In the genomic region with DNA sequence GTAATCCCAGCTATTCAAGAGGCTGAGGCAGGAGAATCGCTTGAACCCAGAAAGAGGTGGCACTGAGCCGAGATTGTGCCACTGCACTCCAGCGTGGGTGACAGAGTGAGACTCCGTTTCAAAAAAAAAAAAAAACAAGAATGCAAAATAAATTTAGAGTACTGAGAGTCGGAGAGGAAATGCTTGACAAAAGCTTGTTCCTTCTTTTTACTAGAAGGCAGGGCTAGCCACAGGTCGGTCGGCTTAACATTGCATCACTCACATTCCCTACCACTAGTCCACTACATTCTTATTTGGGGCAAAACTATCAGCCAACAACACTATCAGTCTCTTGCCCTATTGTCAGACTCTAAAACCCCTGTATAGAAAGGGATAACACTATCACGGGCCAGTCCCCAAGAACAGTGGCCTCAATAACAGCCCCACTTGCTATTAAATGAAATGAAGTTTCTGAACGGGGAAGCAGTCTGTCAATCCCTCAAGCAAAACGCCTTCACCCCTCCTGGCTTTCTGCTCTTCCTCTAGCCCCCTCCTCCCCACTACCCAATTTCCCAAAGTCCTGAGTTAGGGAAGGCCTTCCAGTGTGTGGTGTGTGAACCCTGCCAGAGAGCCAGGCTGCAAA, we compare ENCODE assay signal across 8 cellular contexts. TPM values are rescaled to one million over a fixed set of nuclear protein-coding genes. Genes with fewer than 3 reads are reported as not detected.
A peak's percentile ranks its signal among the peaks of the same experiment; 100 is the strongest.
DNase-seq lines count a peak whose midpoint lies in the region; ATAC-seq, FAIRE-seq and TF ChIP-seq lines count a peak whose summit lies in the region.

No MANE protein-coding gene starts in this region.

- no peaks in the 10 kb centered on the region for H3K9me3 ChIP-seq in A549
- no peaks in the 10 kb centered on the region for H3K9me3 ChIP-seq in gastroesophageal sphincter

- DNase-seq in A549 (ENCODE audit: low read depth in 1 of 2, low spot score in 1 of 2) = no peak
- DNase-seq in H7 = no peak
- no peak for DNase-seq in NCI-H1436 treated with DMSO at 0.1 percent for 48 hours (lab: John Stamatoyannopoulos, UW)
- DNase-seq in NCI-H748 treated with DMSO at 0.1 percent for 48 hours (lab: John Stamatoyannopoulos, UW) = no peak

- TF ChIP-seq RAD21 in A549 (conservative IDR thresholded peaks at IDR 0.05 in 1 of 2, IDR thresholded peaks at IDR 0.05 in 1 of 2) = no peak

- POLR2A ChIA-PET in A549 (lab: Yijun Ruan, JAX) = interaction anchor here (1.0 to 2.3 kb wide), 7 partner anchors 10 to 103 kb away, joined by 4 to 34 read pairs (median 10); a partner anchor contains a TSS

- peak overlapping the region; percentile 94 for H3K4me2 ChIP-seq in A549

- H3K27ac ChIP-seq in A549 (peak overlapping the region; percentile 91 to 94), gastroesophageal sphincter (peak overlapping the region; percentile 93 to 99 (median 97)), rectal smooth muscle tissue (ENCODE audit: low read depth, low read length) (peak overlapping the region; percentile 98)

- TF ChIP-seq CTCF in A549 (IDR thresholded peaks at IDR 0.05) (no peak), WI38 (IDR thresholded peaks at IDR 0.05; ENCODE audit: low read depth, low read length) (no peak), gastroesophageal sphincter (IDR thresholded peaks at IDR 0.05) (no peak)

- TF ChIP-seq EP300 in A549 (IDR thresholded peaks at IDR 0.05) (no peak), gastroesophageal sphincter (IDR thresholded peaks at IDR 0.05) (no peak)

- peaks cover 4% of the 10 kb centered on the region for H3K36me3 ChIP-seq in H7 (replicated peaks; ENCODE audit: control insufficient read depth, insufficient read depth, low read length)
- H3K36me3 ChIP-seq in gastroesophageal sphincter = peaks cover 0 to 20% of the 10 kb centered on the region in 2 donors
- no peaks in the 10 kb centered on the region for H3K36me3 ChIP-seq in rectal smooth muscle tissue (ENCODE audit: control insufficient read depth, insufficient read depth, low read length)

- 55% methylated on average over 10 of the region's 10 CpGs for WGBS in A549 (ENCODE audit: missing lambda C conversion rate)
- 4 to 6% methylated on average over 6 to 8 of the region's 10 CpGs for WGBS in gastroesophageal sphincter (ENCODE audit: low coverage in 1 of 2), 2 donors

- H3K4me1 ChIP-seq in A549 (peaks cover 26% of the 10 kb centered on the region), gastroesophageal sphincter (peaks cover 0 to 82% (median 27%) of the 10 kb centered on the region in 3 donors), rectal smooth muscle tissue (ENCODE audit: control insufficient read depth, insufficient read depth, low read length) (peaks cover 20% of the 10 kb centered on the region)

- H3K9ac ChIP-seq in rectal smooth muscle tissue (ENCODE audit: low read length) = peak overlapping the region; percentile 68

- CTCF ChIA-PET in A549 (lab: Yijun Ruan, JAX) = interaction anchor here (0.6 to 4.2 kb wide), 17 partner anchors 9 to 416 kb away, joined by 3 to 67 read pairs (median 5); a partner anchor contains a TSS

- no peaks in the 10 kb centered on the region for H3K27me3 ChIP-seq in H7 (ENCODE audit: control insufficient read depth, insufficient read depth, low read length)
- H3K27me3 ChIP-seq in gastroesophageal sphincter = no peaks in the 10 kb centered on the region
- no peaks in the 10 kb centered on the region for H3K27me3 ChIP-seq in rectal smooth muscle tissue (ENCODE audit: control insufficient read depth, insufficient read depth, low read length)

- H3K4me3 ChIP-seq in A549 = peak overlapping the region; percentile 71
- H3K4me3 ChIP-seq in H7 (ENCODE audit: insufficient read depth, low read depth, low read length) = peak overlapping the region; percentile 88
- H3K4me3 ChIP-seq in WI38 (ENCODE audit: low read depth, low read length) = peak overlapping the region; percentile 92
- peak overlapping the region; percentile 77 to 93 for H3K4me3 ChIP-seq in gastroesophageal sphincter
- peak overlapping the region; percentile 88 for H3K4me3 ChIP-seq in rectal smooth muscle tissue (ENCODE audit: low read length)

- no peak for TF ChIP-seq POLR2A in A549 (IDR thresholded peaks at IDR 0.05; ENCODE audit: low read length)
- no peak for TF ChIP-seq POLR2A in gastroesophageal sphincter (IDR thresholded peaks at IDR 0.05)

- FAIRE-seq in A549 (lab: Jason Lieb, UNC) = no peak

- ATAC-seq in A549 (no peak), gastroesophageal sphincter (no peak), GM21423 (IDR thresholded peaks at IDR 0.05; ENCODE audit: unreplicated experiment) (no peak)

TF ChIP-seq in A549, 52 proteins besides CTCF, POLR2A, EP300 and RAD21:
- TF ChIP-seq, protein P1, sequence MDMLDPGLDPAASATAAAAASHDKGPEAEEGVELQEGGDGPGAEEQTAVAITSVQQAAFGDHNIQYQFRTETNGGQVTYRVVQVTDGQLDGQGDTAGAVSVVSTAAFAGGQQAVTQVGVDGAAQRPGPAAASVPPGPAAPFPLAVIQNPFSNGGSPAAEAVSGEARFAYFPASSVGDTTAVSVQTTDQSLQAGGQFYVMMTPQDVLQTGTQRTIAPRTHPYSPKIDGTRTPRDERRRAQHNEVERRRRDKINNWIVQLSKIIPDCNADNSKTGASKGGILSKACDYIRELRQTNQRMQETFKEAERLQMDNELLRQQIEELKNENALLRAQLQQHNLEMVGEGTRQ (IDR thresholded peaks at IDR 0.05) = no peak
- TF ChIP-seq CEBPB (IDR thresholded peaks at IDR 0.05) = 0 out of 4 replicates have a peak, but pooled peaks of 1 of the 2 experiments have one; percentile 5

RNA-seq across cellular contexts. Expression of a gene that starts 1.0 kb away (rescaled TPM):
- polyA plus RNA-seq in A549 (2011; rRNA removed) = 47.8 and 65.1 TPM in 2 replicates
- 53.7 and 59.6 TPM in 2 replicates for polyA plus RNA-seq in A549 (2012; cell fraction: cytosol; rRNA removed)
- 32.1 and 44.8 TPM in 2 replicates for polyA plus RNA-seq in A549 (2012; cell fraction: nucleus; rRNA removed)
- polyA plus RNA-seq in A549 (2017; fragmentation: RNase III; extraction: RNeasy Plus Mini Kit Qiagen cat#74134 plus additional on column Dnase treatment) = 20.2 to 21.7 TPM (median 20.7 TPM) in 3 replicates
- 168 and 180 TPM in 2 replicates for polyA minus RNA-seq in A549 (2011; rRNA and poly(A)+ RNA removed)
- total RNA-seq in H7 (2014; rRNA removed; shearing (Covaris generic)) = 96.2 and 98.4 TPM in 2 replicates
- total RNA-seq in gastroesophageal sphincter = 100 to 1,000 TPM in 2 of 4 donors, 10 to 100 TPM in 2; 63.7 to 119 (median 102) TPM

RNA-seq across cellular contexts. Expression of a gene that starts 3.4 kb away (rescaled TPM):
- polyA plus RNA-seq in A549 (2011; rRNA removed) (86.1 and 86.7 TPM in 2 replicates), A549 (2017; fragmentation: RNase III; extraction: RNeasy Plus Mini Kit Qiagen cat#74134 plus additional on column Dnase treatment) (64.1 to 69.6 TPM (median 65.2 TPM) in 3 replicates)
- 96.7 and 97.4 TPM in 2 replicates for polyA plus RNA-seq in A549 (2012; cell fraction: cytosol; rRNA removed)
- 21.4 and 27.6 TPM in 2 replicates for polyA plus RNA-seq in A549 (2012; cell fraction: nucleus; rRNA removed)
- polyA minus RNA-seq in A549 (2011; rRNA and poly(A)+ RNA removed) = 31.6 and 42.1 TPM in 2 replicates
- total RNA-seq in H7 (2014; rRNA removed; shearing (Covaris generic)) = 45.5 and 50.4 TPM in 2 replicates
- total RNA-seq in gastroesophageal sphincter = 10 to 100 TPM; 23.7 to 34.7 (median 28.8) TPM

RNA-seq across cellular contexts. Expression of a gene that starts 9.1 kb away (rescaled TPM):
- polyA plus RNA-seq in A549 (2011; rRNA removed) (0.42 TPM in 1 of 2 replicates, not detected in the other), A549 (2017; fragmentation: RNase III; extraction: RNeasy Plus Mini Kit Qiagen cat#74134 plus additional on column Dnase treatment) (0.09 to 0.23 TPM in 2 of 3 replicates, not detected in the other)
- polyA plus RNA-seq in A549 (2012; cell fraction: cytosol; rRNA removed) = 0.17 and 0.21 TPM in 2 replicates
- polyA plus RNA-seq in A549 (2012; cell fraction: nucleus; rRNA removed) = 0.70 and 0.78 TPM in 2 replicates
- polyA minus RNA-seq in A549 (2011; rRNA and poly(A)+ RNA removed) = 1.2 TPM in 1 of 2 replicates, not detected in the other
- total RNA-seq in H7 (2014; rRNA removed; shearing (Covaris generic)) = 0.48 TPM in 1 of 2 replicates, not detected in the other
- 1 to 10 TPM in 1 of 4 donors, not detected in 3; 1.7 TPM for total RNA-seq in gastroesophageal sphincter

RNA-seq across cellular contexts. Expression of a gene that starts 31.4 kb away (rescaled TPM):
- polyA plus RNA-seq in A549 (2011; rRNA removed) (83.9 and 109 TPM in 2 replicates), A549 (2017; fragmentation: RNase III; extraction: RNeasy Plus Mini Kit Qiagen cat#74134 plus additional on column Dnase treatment) (48.9 to 57.1 TPM (median 51.9 TPM) in 3 replicates)
- 38.0 and 45.4 TPM in 2 replicates for polyA plus RNA-seq in A549 (2012; cell fraction: cytosol; rRNA removed)
- 95.2 and 106 TPM in 2 replicates for polyA plus RNA-seq in A549 (2012; cell fraction: nucleus; rRNA removed)
- 107 and 130 TPM in 2 replicates for polyA minus RNA-seq in A549 (2011; rRNA and poly(A)+ RNA removed)
- total RNA-seq in H7 (2014; rRNA removed; shearing (Covaris generic)) = 20.0 and 27.5 TPM in 2 replicates
- 100 to 1,000 TPM in 1 of 4 donors, 10 to 100 TPM in 3; 76.5 to 109 (median 85.1) TPM for total RNA-seq in gastroesophageal sphincter

RNA-seq across cellular contexts. Expression of a gene that starts 37.5 kb away (rescaled TPM):
- polyA plus RNA-seq in A549 (2011; rRNA removed) (26.1 and 35.1 TPM in 2 replicates), A549 (2017; fragmentation: RNase III; extraction: RNeasy Plus Mini Kit Qiagen cat#74134 plus additional on column Dnase treatment) (47.4 to 48.7 TPM (median 48.0 TPM) in 3 replicates)
- polyA plus RNA-seq in A549 (2012; cell fraction: cytosol; rRNA removed) = 31.9 and 40.1 TPM in 2 replicates
- polyA plus RNA-seq in A549 (2012; cell fraction: nucleus; rRNA removed) = 109 and 119 TPM in 2 replicates
- 57.3 and 62.5 TPM in 2 replicates for polyA minus RNA-seq in A549 (2011; rRNA and poly(A)+ RNA removed)
- total RNA-seq in H7 (2014; rRNA removed; shearing (Covaris generic)) = 11.2 and 13.7 TPM in 2 replicates
- 10 to 100 TPM; 12.9 to 37.8 (median 15.6) TPM for total RNA-seq in gastroesophageal sphincter
